18 cellular contexts compared by ENCODE assay signal in the genomic region with DNA sequence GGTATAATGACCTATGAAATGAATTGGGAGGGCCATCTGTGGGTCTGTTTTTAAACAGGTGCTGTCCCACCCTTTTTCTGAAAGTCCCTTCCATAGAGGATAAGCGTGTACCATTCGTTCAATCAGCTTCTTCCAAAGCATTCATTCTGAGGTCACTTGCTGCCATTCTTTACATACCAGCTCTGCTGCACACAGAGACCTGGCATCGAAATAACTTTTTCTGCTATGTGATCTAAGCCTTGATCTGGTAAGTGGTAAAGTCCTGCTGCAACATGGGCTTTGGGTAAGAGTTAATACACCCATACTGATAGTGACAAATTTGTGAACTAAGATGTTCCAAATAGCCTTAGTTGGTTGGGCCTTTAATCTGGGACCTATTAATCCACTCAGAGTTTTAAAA. TPM values are rescaled to one million over a fixed set of nuclear protein-coding genes. Genes with fewer than 3 reads are reported as not detected.
DNase-seq lines count a peak whose midpoint lies in the region; ATAC-seq and TF ChIP-seq lines count a peak whose summit lies in the region.
"Had no signal": no experiment of that assay in that cellular context is flagged by ENCODE, and none has a peak within 500 bp of the region (broad histone marks: within the 10 kb centered on the region; RNA-seq: fewer than 3 reads in every experiment).

No MANE protein-coding gene starts in this region.

- peaks cover 23% of the 10 kb centered on the region for H3K9me3 Mint-ChIP-seq in progenitor cell of endocrine pancreas (ENCODE audit: low read depth)

- H3K27ac Mint-ChIP-seq in progenitor cell of endocrine pancreas = no peak overlapping the region
- H3K27ac Mint-ChIP-seq: CD4-positive, CD25-positive, alpha-beta regulatory T cell; HFFc6 had no signal

- H3K4me3 ChIP-seq in adipocyte (ENCODE audit: low read length) = no peak overlapping the region
- H3K4me3 ChIP-seq in heart left ventricle = no peak overlapping the region
- H3K4me3 ChIP-seq: GM23248 had no signal

- H3K4me1 Mint-ChIP-seq in progenitor cell of endocrine pancreas (ENCODE audit: low read depth) = no peaks in the 10 kb centered on the region
- H3K4me1 Mint-ChIP-seq: CD4-positive, CD25-positive, alpha-beta regulatory T cell; CD8-positive, alpha-beta memory T cell had no signal

- H3K4me1 ChIP-seq in adipocyte (ENCODE audit: control insufficient read depth, insufficient read depth, low read length) (no peaks in the 10 kb centered on the region), heart left ventricle (no peaks in the 10 kb centered on the region)
- H3K4me1 ChIP-seq: BE2C had no signal

- no peak overlapping the region for H3K4me3 Mint-ChIP-seq in progenitor cell of endocrine pancreas (ENCODE audit: low read depth)
- H3K4me3 Mint-ChIP-seq: CD4-positive, CD25-positive, alpha-beta regulatory T cell; CD8-positive, alpha-beta memory T cell; HFFc6 had no signal

- TF ChIP-seq CTCF in progenitor cell of endocrine pancreas (IDR thresholded peaks at IDR 0.05; ENCODE audit: unreplicated experiment) (no peak), heart left ventricle (IDR thresholded peaks at IDR 0.05) (no peak)

- WGBS in heart left ventricle, 4 donors = 92 to 99% (median 94%) methylated on average over 3 of the region's 3 CpGs

- H3K9me3 ChIP-seq in adipocyte (ENCODE audit: control insufficient read depth, low read length) = peaks cover 13% of the 10 kb centered on the region
- H3K9me3 ChIP-seq in heart left ventricle = peaks cover 0 to 28% (median 8%) of the 10 kb centered on the region in 12 donors
- H3K9me3 ChIP-seq: BE2C had no signal

- H3K36me3 ChIP-seq in adipocyte (ENCODE audit: control insufficient read depth, insufficient read depth, low read length, severe bottlenecking) = no peaks in the 10 kb centered on the region
- H3K36me3 ChIP-seq in heart left ventricle = no peaks in the 10 kb centered on the region
- H3K36me3 ChIP-seq: BE2C had no signal

- ATAC-seq in heart left ventricle = no peak
- ATAC-seq: HCT116 had no signal

- no peak overlapping the region for H3K9ac ChIP-seq in adipocyte (ENCODE audit: low read length)
- H3K9ac ChIP-seq: GM23248 had no signal

- H3K27me3 ChIP-seq in adipocyte (replicated peaks; ENCODE audit: control insufficient read depth, insufficient read depth, low read length) (no peaks in the 10 kb centered on the region), heart left ventricle (no peaks in the 10 kb centered on the region)
- H3K27me3 ChIP-seq: BE2C had no signal

- peak; percentile 12 for DNase-seq in EL
- DNase-seq in adipocyte (ENCODE audit: low read depth) = peak; percentile 54
- DNase-seq in fibroblast of peridontal ligament (ENCODE audit: extremely low read depth) = peak; percentile 9
- DNase-seq in NCI-H748 treated with DMSO at 0.1 percent for 48 hours (lab: John Stamatoyannopoulos, UW) = no peak
- no peak for DNase-seq in progenitor cell of endocrine pancreas (ENCODE audit: low spot score, unreplicated experiment)
- no peak for DNase-seq in heart left ventricle
- DNase-seq: BE2C; C1 segment of cervical spinal cord; CD4-positive, CD25-positive, alpha-beta regulatory T cell; CD8-positive, alpha-beta memory T cell; COR-L47; DMS 273 treated with DMSO at 0.1 percent for 48 hours; GF-D8; GM23248; H7; HFFc6; KG1 had no signal

- no peak for TF ChIP-seq POLR2A in heart left ventricle (IDR thresholded peaks at IDR 0.05)

- no peaks in the 10 kb centered on the region for H3K27me3 Mint-ChIP-seq in progenitor cell of endocrine pancreas

- H3K27ac ChIP-seq in heart left ventricle = no peak overlapping the region
- H3K27ac ChIP-seq: GM23248 had no signal

- intact Hi-C loops in heart left ventricle (cut with DNase I) = no loop called here

- H3K36me3 Mint-ChIP-seq in progenitor cell of endocrine pancreas (ENCODE audit: insufficient read depth) = peaks cover 2% of the 10 kb centered on the region
- H3K36me3 Mint-ChIP-seq: CD4-positive, CD25-positive, alpha-beta regulatory T cell had no signal

RNA-seq across cellular contexts. Expression of a gene that starts 38.9 kb away (rescaled TPM):
- 35.9 and 36.8 TPM in 2 replicates for total RNA-seq in progenitor cell of endocrine pancreas
- 10 to 100 TPM; 21.6 to 45.1 (median 37.8) TPM for total RNA-seq in heart left ventricle
- polyA plus RNA-seq in heart left ventricle = 10 to 100 TPM in 1 of 2 donors, 1 to 10 TPM in 1; 4.6 to 29.3 TPM

Comparison
In these comparisons a context has a peak if more than half of its experiments do, and no peak if none do; other contexts are left out.
1. DNase-seq: peak in EL (single experiment), adipocyte (single experiment) and fibroblast of peridontal ligament (single experiment); none in NCI-H748 treated with DMSO at 0.1 percent for 48 hours (single experiment), progenitor cell of endocrine pancreas (single experiment) and heart left ventricle (0 of 5).